1 cellular context compared by ENCODE assay signal in the genomic region with DNA sequence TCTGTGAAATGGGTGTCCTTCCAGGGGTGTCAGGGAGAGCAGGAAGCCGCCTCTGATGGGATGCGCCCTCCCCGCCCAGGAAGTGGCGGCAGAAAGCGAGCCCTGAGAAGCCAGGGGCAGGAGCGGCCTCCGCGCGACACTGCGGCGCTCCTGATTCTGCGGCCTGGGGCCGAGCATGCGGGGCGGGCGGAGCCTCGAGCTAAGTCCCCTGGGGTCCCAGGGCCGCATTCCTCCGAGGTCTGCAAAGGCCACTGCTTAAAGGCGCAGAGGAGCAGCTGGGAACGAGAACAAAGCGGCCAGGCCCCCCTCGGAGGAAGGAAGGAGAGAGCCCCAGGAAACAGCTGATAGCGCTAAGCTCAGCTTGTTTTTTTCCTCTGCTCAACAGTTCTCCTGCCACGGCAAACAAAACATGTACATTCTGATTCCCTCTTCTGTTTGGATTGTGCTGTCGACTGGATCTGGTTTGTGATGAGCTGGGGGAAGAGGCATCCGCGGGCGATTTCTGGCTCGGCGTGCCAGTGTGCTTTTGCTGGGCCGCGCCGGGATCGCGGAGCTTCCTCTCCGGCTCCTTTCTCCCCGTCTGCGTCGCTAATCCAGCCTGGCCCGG.
TF ChIP-seq lines count a peak whose summit lies in the region.

No MANE protein-coding gene starts in this region.

TF ChIP-seq in SK-N-SH, 30 proteins besides CTCF, POLR2A, EP300 and RAD21 (continued from another document):
- TF ChIP-seq, protein P1, sequence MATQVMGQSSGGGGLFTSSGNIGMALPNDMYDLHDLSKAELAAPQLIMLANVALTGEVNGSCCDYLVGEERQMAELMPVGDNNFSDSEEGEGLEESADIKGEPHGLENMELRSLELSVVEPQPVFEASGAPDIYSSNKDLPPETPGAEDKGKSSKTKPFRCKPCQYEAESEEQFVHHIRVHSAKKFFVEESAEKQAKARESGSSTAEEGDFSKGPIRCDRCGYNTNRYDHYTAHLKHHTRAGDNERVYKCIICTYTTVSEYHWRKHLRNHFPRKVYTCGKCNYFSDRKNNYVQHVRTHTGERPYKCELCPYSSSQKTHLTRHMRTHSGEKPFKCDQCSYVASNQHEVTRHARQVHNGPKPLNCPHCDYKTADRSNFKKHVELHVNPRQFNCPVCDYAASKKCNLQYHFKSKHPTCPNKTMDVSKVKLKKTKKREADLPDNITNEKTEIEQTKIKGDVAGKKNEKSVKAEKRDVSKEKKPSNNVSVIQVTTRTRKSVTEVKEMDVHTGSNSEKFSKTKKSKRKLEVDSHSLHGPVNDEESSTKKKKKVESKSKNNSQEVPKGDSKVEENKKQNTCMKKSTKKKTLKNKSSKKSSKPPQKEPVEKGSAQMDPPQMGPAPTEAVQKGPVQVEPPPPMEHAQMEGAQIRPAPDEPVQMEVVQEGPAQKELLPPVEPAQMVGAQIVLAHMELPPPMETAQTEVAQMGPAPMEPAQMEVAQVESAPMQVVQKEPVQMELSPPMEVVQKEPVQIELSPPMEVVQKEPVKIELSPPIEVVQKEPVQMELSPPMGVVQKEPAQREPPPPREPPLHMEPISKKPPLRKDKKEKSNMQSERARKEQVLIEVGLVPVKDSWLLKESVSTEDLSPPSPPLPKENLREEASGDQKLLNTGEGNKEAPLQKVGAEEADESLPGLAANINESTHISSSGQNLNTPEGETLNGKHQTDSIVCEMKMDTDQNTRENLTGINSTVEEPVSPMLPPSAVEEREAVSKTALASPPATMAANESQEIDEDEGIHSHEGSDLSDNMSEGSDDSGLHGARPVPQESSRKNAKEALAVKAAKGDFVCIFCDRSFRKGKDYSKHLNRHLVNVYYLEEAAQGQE (IDR thresholded peaks at IDR 0.05; ENCODE audit: low read depth, low read length), result no peak
- no peak for TF ChIP-seq EZH2phosphoT487 (IDR thresholded peaks at IDR 0.05; ENCODE audit: borderline replicate concordance, low read depth)
